ENCODE assay signal across 8 cellular contexts in the genomic region with DNA sequence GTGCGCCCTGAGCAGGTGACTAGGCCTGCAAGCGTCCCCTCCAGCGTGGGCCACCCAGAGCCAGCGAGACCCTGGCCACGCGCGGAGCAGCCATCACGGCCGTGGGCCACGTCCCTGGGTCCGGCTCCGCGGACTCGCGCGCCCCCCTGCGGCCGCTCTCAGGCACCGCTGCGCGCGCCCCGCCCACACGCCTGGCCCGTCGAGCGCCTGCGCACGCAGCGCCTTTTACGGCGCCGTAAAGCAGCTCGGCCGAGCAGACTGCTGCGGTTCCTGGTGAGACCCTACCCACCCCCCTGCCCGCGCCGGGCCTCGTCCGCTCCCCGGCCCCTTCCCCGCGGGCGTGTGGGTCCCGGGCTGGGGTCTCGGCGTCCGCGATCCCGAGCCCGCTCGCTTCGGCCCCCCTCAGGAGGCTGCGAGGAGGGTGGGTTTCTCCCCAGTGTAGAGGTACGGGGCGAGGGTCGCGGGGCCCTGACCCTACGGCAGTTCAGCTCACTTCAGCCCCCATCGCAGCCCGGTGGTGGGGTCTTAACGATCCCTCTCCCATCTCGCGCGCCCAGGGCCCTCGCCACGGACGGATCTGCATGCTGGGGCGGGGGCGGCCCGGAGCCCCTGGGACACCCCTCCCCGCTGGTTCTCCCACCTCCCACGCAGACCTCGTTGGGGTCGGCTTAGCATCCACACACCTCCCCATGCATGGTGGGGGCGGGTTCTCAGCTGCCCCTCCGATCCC.
A peak's percentile ranks its signal among the peaks of the same experiment; 100 is the strongest.
DNase-seq lines count a peak whose midpoint lies in the region; ATAC-seq and TF ChIP-seq lines count a peak whose summit lies in the region.

A gene (plus strand): TSS at position 228 of the 730 bp plus-strand sequence. CDS start 1,421 bp downstream, outside the sequence.

- H3K36me3 Mint-ChIP-seq in central memory CD8-positive, alpha-beta T cell (ENCODE audit: insufficient read depth) = peaks cover 28% of the 10 kb centered on the region

- no peaks in the 10 kb centered on the region for H3K9me3 Mint-ChIP-seq in central memory CD8-positive, alpha-beta T cell

- H3K27ac Mint-ChIP-seq in central memory CD8-positive, alpha-beta T cell (ENCODE audit: low read depth) = peak within 1 kb of the TSS; percentile 87

- H3K27me3 Mint-ChIP-seq in central memory CD8-positive, alpha-beta T cell = peaks cover 29% of the 10 kb centered on the region

- DNase-seq in GM12864 (ENCODE audit: low read depth) (peak; percentile 53), NCI-H2227 treated with DMSO at 0.1 percent for 48 hours (lab: John Stamatoyannopoulos, UW) (peak; percentile 62), islet precursor cell (peak; percentile 91)
- peak; percentile 92 for DNase-seq in activated CD4-positive, CD25-positive, alpha-beta regulatory T cell treated with anti-CD3 and anti-CD28 coated beads, Interleukin-2, amount 50 U/mL, for 72 hours
- peak; percentile 74 to 81 for DNase-seq in central memory CD8-positive, alpha-beta T cell (ENCODE audit: low spot score in 2 of 2)
- peak; percentile 67 to 75 for DNase-seq in stimulated activated CD4-positive, alpha-beta T cell treated with anti-CD3 and anti-CD28 coated beads, Interleukin-12 subunit alpha, Interleukin-12 subunit beta, amount 100 ng/mL, for 24 hours (ENCODE audit: low read depth in 2 of 2)

- peak within 1 kb of the TSS; percentile 90 for H3K4me3 Mint-ChIP-seq in central memory CD8-positive, alpha-beta T cell

- peak within 1 kb of the TSS; percentile 98 for H3K4me3 ChIP-seq in GM12864 (ENCODE audit: low read depth, low read length)

- peak; percentile 46 for ATAC-seq in HG02973 (IDR thresholded peaks at IDR 0.05; ENCODE audit: unreplicated experiment)
- peak; percentile 47 for ATAC-seq in central memory CD8-positive, alpha-beta T cell (replicated peaks; ENCODE audit: extremely low read depth, poor library complexity, severe bottlenecking)
- no peak for ATAC-seq in GM21447 (IDR thresholded peaks at IDR 0.05; ENCODE audit: unreplicated experiment)

- TF ChIP-seq CTCF in GM12864 (IDR thresholded peaks at IDR 0.05; ENCODE audit: low read depth, low read length, missing control alignments) = peak; percentile 88

- peaks cover 31% of the 10 kb centered on the region for H3K4me1 Mint-ChIP-seq in central memory CD8-positive, alpha-beta T cell
